In genomic region chr10:26492725-26493124, GRCh38 we compare ENCODE assay signal across 1 cellular context. TPM values are rescaled to one million over a fixed set of nuclear protein-coding genes. Genes with fewer than 3 reads are reported as not detected.
"Had no signal": no experiment of that assay in that cellular context is flagged by ENCODE, and none has a peak within 500 bp of the region (broad histone marks: within the 10 kb centered on the region; RNA-seq: fewer than 3 reads in every experiment).

No MANE protein-coding gene starts in this region.

RNA-seq across cellular contexts. Expression of gene APBB1IP, which starts 54.6 kb away (rescaled TPM):
- total RNA-seq: MCF 10A had no signal
